ENCODE assay signal across 1 cellular context in the genomic region with DNA sequence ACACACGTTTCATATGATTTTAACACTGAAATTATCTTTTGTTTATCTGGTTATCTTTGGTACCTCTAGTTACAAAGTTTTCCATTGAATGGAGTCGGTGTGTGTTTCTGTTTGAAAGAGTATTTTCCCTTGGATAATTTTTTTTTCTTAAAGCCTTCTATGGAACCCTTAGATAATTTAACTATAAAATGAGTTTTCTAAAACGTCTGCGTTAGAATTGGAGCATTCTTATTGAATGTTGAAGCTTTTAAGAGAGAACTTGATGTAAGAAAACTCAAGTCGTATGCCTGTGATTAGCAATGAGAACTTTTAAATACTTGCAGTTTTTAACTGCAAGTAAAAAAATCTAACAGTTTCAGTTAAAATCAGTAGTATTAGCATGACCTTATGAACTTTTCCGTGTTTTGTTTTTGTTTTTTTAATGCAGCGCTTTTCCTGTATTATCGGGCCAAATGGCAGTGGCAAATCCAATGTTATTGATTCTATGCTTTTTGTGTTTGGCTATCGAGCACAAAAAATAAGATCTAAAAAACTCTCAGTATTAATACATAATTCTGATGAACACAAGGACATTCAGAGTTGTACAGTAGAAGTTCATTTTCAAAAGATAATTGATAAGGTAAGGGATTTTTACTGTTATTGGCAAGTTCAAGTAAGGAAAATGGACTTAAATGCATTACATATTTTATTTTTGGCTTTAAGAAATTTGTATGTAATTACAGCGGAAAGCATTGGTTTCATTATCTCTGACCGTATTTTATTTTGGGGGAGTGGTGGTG.
TF ChIP-seq lines count a peak whose summit lies in the region.

No MANE protein-coding gene starts in this region.

TF ChIP-seq in A549, 52 proteins besides CTCF, POLR2A, EP300 and RAD21:
- no peak for TF ChIP-seq TFCP2L1 (CRISPR knock-in tag; IDR thresholded peaks at IDR 0.05)
- no peak for TF ChIP-seq CHD4 (IDR thresholded peaks at IDR 0.05; ENCODE audit: borderline replicate concordance)
- no peak for TF ChIP-seq SMC3 (IDR thresholded peaks at IDR 0.05)
- no peak for TF ChIP-seq MYC (IDR thresholded peaks at IDR 0.05; ENCODE audit: borderline replicate concordance, low read length)
TF ChIP-seq in A549: peak in this region for 0.
